In genomic region chr3:114336122-114336697, GRCh38 we compare ENCODE assay signal across 8 cellular contexts. TPM values are rescaled to one million over a fixed set of nuclear protein-coding genes. Genes with fewer than 3 reads are reported as not detected.
A peak's percentile ranks its signal among the peaks of the same experiment; 100 is the strongest.
DNase-seq lines count a peak whose midpoint lies in the region; ATAC-seq and TF ChIP-seq lines count a peak whose summit lies in the region.

No MANE protein-coding gene starts in this region.

- no peak overlapping the region for H3K23ac ChIP-seq in H9 (ENCODE audit: insufficient read length, low read depth, low read length)

- no peak overlapping the region for H3K9ac ChIP-seq in H9 (ENCODE audit: extremely low read depth, insufficient read length, low read length)

- POLR2A ChIA-PET in CD8-positive, alpha-beta T cell (lab: Charles Lee), result interaction anchor here (1.0 kb wide), 2 partner anchors 45 to 123 kb away, joined by 4 read pairs; no protein-coding TSS in a partner anchor

- no peaks in the 10 kb centered on the region for H3K79me1 ChIP-seq in H9 (ENCODE audit: insufficient read depth, low read depth, low read length, poor library complexity, severe bottlenecking)

- no peak overlapping the region for H3K27ac Mint-ChIP-seq in CD8-positive, alpha-beta T cell
- H3K27ac Mint-ChIP-seq in H9, result peak overlapping the region in 1 of 3 experiments; percentile 81; a peak in 1 of 7 replicates
- peak overlapping the region; percentile 95 for H3K27ac Mint-ChIP-seq in memory B cell

- H2BK5ac ChIP-seq in H9 (ENCODE audit: insufficient read length, low read length), result no peak overlapping the region

- H3K4ac ChIP-seq in H9 (ENCODE audit: low read depth, low read length), result no peak overlapping the region

- no peak overlapping the region for H3K18ac ChIP-seq in H9 (ENCODE audit: insufficient read length, low read depth, low read length)

- H3K27ac ChIP-seq in CD8-positive, alpha-beta T cell (ENCODE audit: low read depth, low read length), result no peak overlapping the region
- H3K27ac ChIP-seq in H9 (ENCODE audit: insufficient read length, low read depth, low read length) (no peak overlapping the region), body of pancreas (no peak overlapping the region)

- no peaks in the 10 kb centered on the region for H3K9me3 ChIP-seq in CD8-positive, alpha-beta T cell (ENCODE audit: low read length)
- H3K9me3 ChIP-seq in H9 (ENCODE audit: control insufficient read depth, low read depth, low read length) (no peaks in the 10 kb centered on the region), body of pancreas (no peaks in the 10 kb centered on the region)

- no peaks in the 10 kb centered on the region for H3K27me3 Mint-ChIP-seq in CD8-positive, alpha-beta T cell (ENCODE audit: low read depth)
- H3K27me3 Mint-ChIP-seq in H9 (ENCODE audit: low read depth) (no peaks in the 10 kb centered on the region), memory B cell (no peaks in the 10 kb centered on the region)

- no peaks in the 10 kb centered on the region for H4K20me1 ChIP-seq in H9 (ENCODE audit: control insufficient read depth, insufficient read depth, insufficient read length)

- H4K8ac ChIP-seq in H9 (replicated peaks; ENCODE audit: insufficient read length, low read depth, low read length), result no peak overlapping the region

- H4K5ac ChIP-seq in H9 (ENCODE audit: insufficient read length, low read depth, low read length), result no peak overlapping the region

- no peaks in the 10 kb centered on the region for H3K4me1 ChIP-seq in CD8-positive, alpha-beta T cell (ENCODE audit: insufficient read depth, low read length)
- H3K4me1 ChIP-seq in H9 (ENCODE audit: insufficient read depth, low read length) (no peaks in the 10 kb centered on the region; the same call in 1 of the 2 replicates), body of pancreas (no peaks in the 10 kb centered on the region)

- CTCF ChIA-PET in CD8-positive, alpha-beta T cell (lab: Charles Lee), result interaction anchor here (0.6 to 2.8 kb wide), 11 partner anchors 12 to 319 kb away, joined by 3 to 8 read pairs (median 3); no protein-coding TSS in a partner anchor

- H2BK15ac ChIP-seq in H9 (ENCODE audit: low read depth, low read length), result no peak overlapping the region

- no peak overlapping the region for H2AK5ac ChIP-seq in H9 (ENCODE audit: insufficient read length, low read length)

- H2BK12ac ChIP-seq in H9 (ENCODE audit: insufficient read length, low read depth, low read length), result no peak overlapping the region

- no peak for TF ChIP-seq POLR2A in body of pancreas (IDR thresholded peaks at IDR 0.05)

- H3K4me3 ChIP-seq in CD8-positive, alpha-beta T cell (ENCODE audit: low read depth, low read length), result no peak overlapping the region
- H3K4me3 ChIP-seq in body of pancreas, result no peak overlapping the region

- no peak overlapping the region for H3K14ac ChIP-seq in H9 (ENCODE audit: insufficient read depth, low read length)

- H3K4me2 ChIP-seq in H9 (ENCODE audit: insufficient read depth, insufficient read length, low read length), result no peak overlapping the region

- DNase-seq in CD8-positive, alpha-beta T cell, result no peak
- no peak for DNase-seq in H9
- DNase-seq in body of pancreas, result no peak
- no peak for DNase-seq in memory B cell (ENCODE audit: low spot score in 2 of 2)
- no peak for DNase-seq in HuH-7 (ENCODE audit: low spot score)
- no peak for DNase-seq in NCI-H1092 (lab: John Stamatoyannopoulos, UW)
- DNase-seq in ecto neural progenitor cell (ENCODE audit: low spot score), result no peak

- H3K36me3 Mint-ChIP-seq in CD8-positive, alpha-beta T cell, result peaks cover 48% of the 10 kb centered on the region
- H3K36me3 Mint-ChIP-seq in H9 (ENCODE audit: insufficient read depth in 1 of 3, low read depth in 3 of 3), result peaks cover 0 to 8% (median 2%) of the 10 kb centered on the region in 3 experiments; a peak in 2 of 7 replicates
- H3K36me3 Mint-ChIP-seq in memory B cell, result peaks cover 25% of the 10 kb centered on the region

- no peak overlapping the region for H3K4me3 Mint-ChIP-seq in CD8-positive, alpha-beta T cell
- no peak overlapping the region for H3K4me3 Mint-ChIP-seq in H9
- H3K4me3 Mint-ChIP-seq in memory B cell, result no peak overlapping the region

- no peak overlapping the region for H3K56ac ChIP-seq in H9 (ENCODE audit: insufficient read length, low read depth, low read length)

- peak; percentile 61 for TF ChIP-seq CTCF in CD8-positive, alpha-beta T cell (IDR thresholded peaks at IDR 0.05)
- peak; percentile 68 for TF ChIP-seq CTCF in H9 (conservative IDR thresholded peaks at IDR 0.05)
- TF ChIP-seq CTCF in body of pancreas (IDR thresholded peaks at IDR 0.05), result peak in 5 of 7 experiments; percentile 18 to 39 (median 29)

- ATAC-seq in CD8-positive, alpha-beta T cell, result no peak
- ATAC-seq in body of pancreas, result no peak
- ATAC-seq in memory B cell (ENCODE audit: low read depth), result no peak
- ATAC-seq in GM19467 (IDR thresholded peaks at IDR 0.05; ENCODE audit: unreplicated experiment), result no peak

- WGBS in H9 (ENCODE audit: extremely low coverage, insufficient read length, low lambda C conversion rate), result no CpG with 5 or more reads among the region's 1 CpG
- WGBS in body of pancreas, 2 donors, result 92 to 100% methylated on average over 1 of the region's 1 CpG

- H3K23me2 ChIP-seq in H9 (ENCODE audit: insufficient read length, low read depth, low read length, poor library complexity, severe bottlenecking), result peaks cover 2% of the 10 kb centered on the region

- H2BK120ac ChIP-seq in H9 (ENCODE audit: low read depth, low read length, poor library complexity, severe bottlenecking), result no peak overlapping the region

- no peak overlapping the region for H4K91ac ChIP-seq in H9 (ENCODE audit: insufficient read length, low read depth, low read length)

- H2BK20ac ChIP-seq in H9 (ENCODE audit: low read depth, low read length, poor library complexity, severe bottlenecking), result no peak overlapping the region

- no peak overlapping the region for H2AFZ ChIP-seq in H9 (ENCODE audit: low read length)

- intact Hi-C loops in CD8-positive, alpha-beta T cell (cut with DNase I, micrococcal nuclease), result loop anchor here (1.0 to 5.0 kb wide), 4 partner anchors 13 to 184 kb away; no protein-coding TSS in a partner anchor
- intact Hi-C loops in body of pancreas (cut with DNase I), result no loop called here

- H3K79me2 ChIP-seq in H9 (ENCODE audit: insufficient read depth, low read length), result no peaks in the 10 kb centered on the region

- no peaks in the 10 kb centered on the region for H3K27me3 ChIP-seq in CD8-positive, alpha-beta T cell (ENCODE audit: insufficient read depth, low read length)
- no peaks in the 10 kb centered on the region for H3K27me3 ChIP-seq in H9 (ENCODE audit: insufficient read depth, low read length)
- no peaks in the 10 kb centered on the region for H3K27me3 ChIP-seq in body of pancreas

- no peaks in the 10 kb centered on the region for H3K9me3 Mint-ChIP-seq in CD8-positive, alpha-beta T cell
- H3K9me3 Mint-ChIP-seq in H9 (peaks cover 0 to 4% of the 10 kb centered on the region in 2 experiments; a peak in 1 of 5 replicates), memory B cell (no peaks in the 10 kb centered on the region)

- H3K4me1 Mint-ChIP-seq in CD8-positive, alpha-beta T cell (ENCODE audit: low read depth), result peaks cover 48% of the 10 kb centered on the region
- peaks cover 46 to 54% of the 10 kb centered on the region in 2 experiments for H3K4me1 Mint-ChIP-seq in H9
- H3K4me1 Mint-ChIP-seq in memory B cell, result peaks cover 18% of the 10 kb centered on the region

- H3T11ph ChIP-seq in H9 (ENCODE audit: low read length), result no peak overlapping the region

- no peaks in the 10 kb centered on the region for H3K36me3 ChIP-seq in CD8-positive, alpha-beta T cell (ENCODE audit: insufficient read depth, low read length)
- H3K36me3 ChIP-seq in body of pancreas (replicated peaks in 1 of 2; ENCODE audit: insufficient read depth in 1 of 2, low read depth in 2 of 2), result no peaks in the 10 kb centered on the region

RNA-seq across cellular contexts. Expression of gene TIGIT, which starts 42.4 kb away (rescaled TPM):
- 1 to 10 TPM; 8.7 to 9.8 TPM for total RNA-seq in CD8-positive, alpha-beta T cell
- not detected in 2 replicates for total RNA-seq in H9 (2021)
- total RNA-seq in body of pancreas, result not detected
